ENCODE assay signal across 15 cellular contexts in genomic region chr13:38819596-38819995, GRCh38.
"Had no signal": no experiment of that assay in that cellular context is flagged by ENCODE, and none has a peak within 500 bp of the region (broad histone marks: within the 10 kb centered on the region; RNA-seq: fewer than 3 reads in every experiment).

No MANE protein-coding gene starts in this region.

- H3K4me1 ChIP-seq: parathyroid adenoma, prostate gland, tibial artery had no signal

- H3K79me2 ChIP-seq: parathyroid adenoma had no signal

- DNase-seq: central memory CD4-positive, alpha-beta T cell; effector CD8-positive, alpha-beta T cell; natural killer cell; retina; small intestine; stimulated activated CD4-positive, alpha-beta T cell treated with anti-CD3 and anti-CD28 coated beads, Interleukin-12 subunit alpha, Interleukin-12 subunit beta, amount 100 ng/mL, for 4 hours; stimulated activated naive CD4-positive, alpha-beta T cell treated with Interleukin-2 at 50 U/mL for 16 hours; tibial artery had no signal

- H3K4me2 ChIP-seq: neural progenitor cell had no signal

- H3K9ac ChIP-seq: neural progenitor cell, parathyroid adenoma had no signal

- H2AFZ ChIP-seq: neural progenitor cell, parathyroid adenoma had no signal

- H3K27ac ChIP-seq: coronary artery, neural progenitor cell, parathyroid adenoma, prostate gland, suprapubic skin, tibial artery had no signal

- H3K27me3 ChIP-seq: neural progenitor cell, suprapubic skin, tibial artery had no signal

- H3K4me3 ChIP-seq: coronary artery, mucosa of descending colon, neural progenitor cell, prostate gland, suprapubic skin, tibial artery had no signal

- H3K36me3 ChIP-seq: neural progenitor cell, prostate gland, suprapubic skin, tibial artery had no signal

- ATAC-seq: left colon, mucosa of descending colon, natural killer cell had no signal

- H3K9me3 ChIP-seq: mucosa of descending colon, prostate gland, suprapubic skin, tibial artery had no signal
